ENCODE assay signal across 8 cellular contexts in genomic region chr16:84925092-84925772, GRCh38.
DNase-seq lines count a peak whose midpoint lies in the region; ATAC-seq and TF ChIP-seq lines count a peak whose summit lies in the region.

No MANE protein-coding gene starts in this region.

- H3K27ac ChIP-seq in neural progenitor cell (no peak overlapping the region), thoracic aorta (no peak overlapping the region)

- no peaks in the 10 kb centered on the region for H3F3A ChIP-seq in neural progenitor cell (ENCODE audit: low read depth)

- H3K4me1 ChIP-seq in neural progenitor cell (no peaks in the 10 kb centered on the region), thoracic aorta (ENCODE audit: control insufficient read depth in 1 of 2, low read depth in 2 of 2) (peaks cover 15 to 39% of the 10 kb centered on the region in 2 donors)

- no peak overlapping the region for H3K4me2 ChIP-seq in neural progenitor cell

- TF ChIP-seq CTCF in GM12865 (IDR thresholded peaks at IDR 0.05; ENCODE audit: insufficient read depth, low read depth, low read length, missing control alignments) = peak; percentile 82
- TF ChIP-seq CTCF in epithelial cell of proximal tubule (conservative IDR thresholded peaks at IDR 0.05; ENCODE audit: low read depth, low read length) = peak; percentile 89
- TF ChIP-seq CTCF in neural progenitor cell (IDR thresholded peaks at IDR 0.05) = peak; percentile 74
- peak; percentile 74 for TF ChIP-seq CTCF in thoracic aorta (IDR thresholded peaks at IDR 0.05)

- H3K27me3 ChIP-seq in neural progenitor cell (no peaks in the 10 kb centered on the region), thoracic aorta (replicated peaks; ENCODE audit: insufficient read depth) (no peaks in the 10 kb centered on the region)

- peaks cover 22% of the 10 kb centered on the region for H3K27me3 Mint-ChIP-seq in neural progenitor cell (ENCODE audit: insufficient read depth, low read depth)

- H3K9me3 ChIP-seq in neural progenitor cell (ENCODE audit: low read depth) = no peaks in the 10 kb centered on the region
- H3K9me3 ChIP-seq in thoracic aorta = no peaks in the 10 kb centered on the region

- no peak for ATAC-seq in thoracic aorta (ENCODE audit: insufficient number of reproducible peaks, low FRiP score, low read depth)
- ATAC-seq in HG03139 (IDR thresholded peaks at IDR 0.05; ENCODE audit: unreplicated experiment) = no peak

- no peaks in the 10 kb centered on the region for H3K36me3 Mint-ChIP-seq in neural progenitor cell

- no peaks in the 10 kb centered on the region for H4K20me1 ChIP-seq in neural progenitor cell (ENCODE audit: low read depth)

- H3K9me3 Mint-ChIP-seq in neural progenitor cell = peaks cover 2% of the 10 kb centered on the region

- H3K36me3 ChIP-seq in neural progenitor cell (no peaks in the 10 kb centered on the region), thoracic aorta (no peaks in the 10 kb centered on the region)

- no peak overlapping the region for H3K9ac ChIP-seq in neural progenitor cell

- H2AFZ ChIP-seq in neural progenitor cell (replicated peaks) = no peak overlapping the region

- H3K27ac Mint-ChIP-seq in neural progenitor cell = no peak overlapping the region

- DNase-seq in GM12865 (ENCODE audit: low read depth) (peak; percentile 57), NCI-H1105 treated with DMSO at 0.1 percent for 48 hours (lab: John Stamatoyannopoulos, UW) (peak; percentile 10), epithelial cell of proximal tubule (ENCODE audit: low read depth) (no peak), neural progenitor cell (ENCODE audit: low spot score) (peak; percentile 56), thoracic aorta (ENCODE audit: low spot score) (no peak), NCI-H2171 treated with DMSO at 0.1 percent for 48 hours (lab: John Stamatoyannopoulos, UW) (no peak)
- peak; percentile 88 for DNase-seq in activated CD8-positive, alpha-beta memory T cell treated with anti-CD3 and anti-CD28 coated beads for 24 hours

- H3K4me3 Mint-ChIP-seq in neural progenitor cell = no peak overlapping the region

- peaks cover 22% of the 10 kb centered on the region for H3K4me1 Mint-ChIP-seq in neural progenitor cell

- no peaks in the 10 kb centered on the region for H3K79me2 ChIP-seq in neural progenitor cell (ENCODE audit: low read depth)

- H3K4me3 ChIP-seq in GM12865 (ENCODE audit: low read depth, low read length) (no peak overlapping the region), epithelial cell of proximal tubule (ENCODE audit: low read depth, low read length) (no peak overlapping the region), neural progenitor cell (no peak overlapping the region), thoracic aorta (no peak overlapping the region)

Comparison
In these comparisons a context has a peak if more than half of its experiments do, and no peak if none do; other contexts are left out.
1. DNase-seq: peak in GM12865 (single experiment), NCI-H1105 treated with DMSO at 0.1 percent for 48 hours (single experiment), activated CD8-positive, alpha-beta memory T cell treated with anti-CD3 and anti-CD28 coated beads for 24 hours (single experiment) and neural progenitor cell (single experiment); none in epithelial cell of proximal tubule (single experiment), thoracic aorta (single experiment) and NCI-H2171 treated with DMSO at 0.1 percent for 48 hours (single experiment).
2. Peak in every context shown above with its lines, with median percentiles within 50 percentile points of each other: CTCF ChIP-seq.